16 cellular contexts compared by ENCODE assay signal in genomic region chr1:40740039-40740991, GRCh38. TPM values are rescaled to one million over a fixed set of nuclear protein-coding genes. Genes with fewer than 3 reads are reported as not detected.
DNase-seq lines count a peak whose midpoint lies in the region; ATAC-seq and TF ChIP-seq lines count a peak whose summit lies in the region.
"Had no signal": no experiment of that assay in that cellular context is flagged by ENCODE, and none has a peak within 500 bp of the region (broad histone marks: within the 10 kb centered on the region; RNA-seq: fewer than 3 reads in every experiment).

No MANE protein-coding gene starts in this region.

- no peaks in the 10 kb centered on the region for H4K20me1 ChIP-seq in MM.1S (ENCODE audit: insufficient read depth, low read length)

- ATAC-seq in natural killer cell (no peak), aorta (ENCODE audit: low FRiP score) (peak; percentile 39), GM18867 (IDR thresholded peaks at IDR 0.05; ENCODE audit: unreplicated experiment) (no peak)
- no peak for ATAC-seq in natural killer cell treated with Interleukin-12 subunit alpha and Interleukin-12 subunit beta and Interleukin-15 and Interleukin-18, amount 100 ng/mL, for 72 hours
- no peak for ATAC-seq in naive thymus-derived CD8-positive, alpha-beta T cell
- ATAC-seq: lower lobe of right lung had no signal

- H3K4me3 ChIP-seq in esophagus squamous epithelium: no peak overlapping the region
- no peak overlapping the region for H3K4me3 ChIP-seq in aorta (ENCODE audit: low read length in 2 of 2)
- H3K4me3 ChIP-seq in MM.1S (ENCODE audit: low read length): no peak overlapping the region
- H3K4me3 ChIP-seq: GM23248, lower lobe of right lung, SK-N-MC had no signal

- no peak overlapping the region for H3K4me2 ChIP-seq in MM.1S (ENCODE audit: low read depth, low read length)

- no peaks in the 10 kb centered on the region for H3K9me2 ChIP-seq in MM.1S (replicated peaks; ENCODE audit: insufficient read depth, low read length)

- H3K79me2 ChIP-seq in MM.1S (ENCODE audit: low read length): peaks cover 51% of the 10 kb centered on the region

- no peak for TF ChIP-seq POLR2A in esophagus squamous epithelium (IDR thresholded peaks at IDR 0.05)

- TF ChIP-seq CTCF in natural killer cell (IDR thresholded peaks at IDR 0.05): no peak
- no peak for TF ChIP-seq CTCF in esophagus squamous epithelium (IDR thresholded peaks at IDR 0.05)
- TF ChIP-seq CTCF in MM.1S (IDR thresholded peaks at IDR 0.05; ENCODE audit: low read length): no peak

- H3K9ac ChIP-seq in MM.1S (ENCODE audit: low read length): no peak overlapping the region
- H3K9ac ChIP-seq: GM23248 had no signal

- H3K36me3 Mint-ChIP-seq in natural killer cell: peaks cover 16% of the 10 kb centered on the region
- peaks cover 16% of the 10 kb centered on the region for H3K36me3 Mint-ChIP-seq in natural killer cell treated with Interleukin-12 subunit alpha and Interleukin-12 subunit beta and Interleukin-15 and Interleukin-18, amount 100 ng/mL, for 72 hours
- peaks cover 13 to 68% (median 21%) of the 10 kb centered on the region in 3 donors for H3K36me3 Mint-ChIP-seq in naive thymus-derived CD8-positive, alpha-beta T cell

- WGBS in esophagus squamous epithelium, 2 donors: 39 to 48% methylated on average over 6 of the region's 6 CpGs
- 17 to 25% methylated on average over 6 of the region's 6 CpGs for WGBS in aorta, 2 donors

- H3K9me3 ChIP-seq in esophagus squamous epithelium (no peaks in the 10 kb centered on the region), aorta (ENCODE audit: control insufficient read depth, low read length) (no peaks in the 10 kb centered on the region), MM.1S (replicated peaks; ENCODE audit: insufficient read depth, low read length) (no peaks in the 10 kb centered on the region)
- H3K9me3 ChIP-seq: lower lobe of right lung had no signal

- H3K27me3 ChIP-seq in esophagus squamous epithelium (no peaks in the 10 kb centered on the region), aorta (ENCODE audit: control insufficient read depth in 1 of 2, insufficient read depth in 2 of 2, low read length in 1 of 2) (no peaks in the 10 kb centered on the region), MM.1S (replicated peaks; ENCODE audit: insufficient read depth, low read length) (no peaks in the 10 kb centered on the region)

- no peak overlapping the region for H3K4me3 Mint-ChIP-seq in natural killer cell
- no peak overlapping the region for H3K4me3 Mint-ChIP-seq in natural killer cell treated with Interleukin-12 subunit alpha and Interleukin-12 subunit beta and Interleukin-15 and Interleukin-18, amount 100 ng/mL, for 72 hours
- no peak overlapping the region for H3K4me3 Mint-ChIP-seq in naive thymus-derived CD8-positive, alpha-beta T cell

- H3K27ac Mint-ChIP-seq in natural killer cell: peak overlapping the region; percentile 50 to 53
- peak overlapping the region in 1 of 2 donors; percentile 6 for H3K27ac Mint-ChIP-seq in natural killer cell treated with Interleukin-12 subunit alpha and Interleukin-12 subunit beta and Interleukin-15 and Interleukin-18, amount 100 ng/mL, for 72 hours
- H3K27ac Mint-ChIP-seq in naive thymus-derived CD8-positive, alpha-beta T cell: peak overlapping the region in 6 of 10 donors; percentile 22 to 84 (median 54)

- H3K4me1 ChIP-seq in esophagus squamous epithelium (peaks cover 0 to 61% (median 5%) of the 10 kb centered on the region in 3 donors), aorta (ENCODE audit: control insufficient read depth in 1 of 2, insufficient read depth in 2 of 2, low read length in 2 of 2) (no peaks in the 10 kb centered on the region), MM.1S (ENCODE audit: low read length) (no peaks in the 10 kb centered on the region)

- intact Hi-C loops in natural killer cell (cut with micrococcal nuclease): no loop called here
- intact Hi-C loops in esophagus squamous epithelium (cut with DNase I): no loop called here
- intact Hi-C loops in aorta (cut with DNase I): no loop called here

- no peaks in the 10 kb centered on the region for H3K9me3 Mint-ChIP-seq in natural killer cell
- no peaks in the 10 kb centered on the region for H3K9me3 Mint-ChIP-seq in natural killer cell treated with Interleukin-12 subunit alpha and Interleukin-12 subunit beta and Interleukin-15 and Interleukin-18, amount 100 ng/mL, for 72 hours
- no peaks in the 10 kb centered on the region for H3K9me3 Mint-ChIP-seq in naive thymus-derived CD8-positive, alpha-beta T cell

- no peaks in the 10 kb centered on the region for H3F3A ChIP-seq in MM.1S (ENCODE audit: insufficient read depth, low read length)

- H3K36me3 ChIP-seq in esophagus squamous epithelium: peaks cover 0 to 65% (median 10%) of the 10 kb centered on the region in 3 donors
- no peaks in the 10 kb centered on the region for H3K36me3 ChIP-seq in aorta (ENCODE audit: control insufficient read depth in 1 of 2, insufficient read depth in 2 of 2, low read length in 1 of 2)
- 0 out of 2 replicates have a peak, but pooled peaks cover 4% of the 10 kb centered on the region for H3K36me3 ChIP-seq in MM.1S (replicated peaks; ENCODE audit: insufficient read depth, low read length)

- peak overlapping the region in 3 of 4 donors; percentile 27 to 61 (median 51) for H3K27ac ChIP-seq in esophagus squamous epithelium
- H3K27ac ChIP-seq in aorta (ENCODE audit: low read depth in 1 of 2, low read length in 2 of 2): peak overlapping the region; percentile 0 to 32
- H3K27ac ChIP-seq in substantia nigra (ENCODE audit: low read depth, low read length, poor library complexity, severe bottlenecking): no peak overlapping the region
- H3K27ac ChIP-seq in MM.1S (ENCODE audit: low read length): no peak overlapping the region
- H3K27ac ChIP-seq: HL-60, lower lobe of right lung, SK-N-MC had no signal

- DNase-seq in natural killer cell: no peak
- DNase-seq in natural killer cell treated with Interleukin-12 subunit alpha and Interleukin-12 subunit beta and Interleukin-15 and Interleukin-18, amount 100 ng/mL, for 72 hours (ENCODE audit: low spot score): no peak
- DNase-seq in esophagus squamous epithelium (lab: John Stamatoyannopoulos, UW): no peak
- DNase-seq in naive thymus-derived CD8-positive, alpha-beta T cell: no peak
- DNase-seq in aorta: no peak
- no peak for DNase-seq in substantia nigra (lab: John Stamatoyannopoulos, UW)
- DNase-seq in MM.1S: no peak
- DNase-seq: activated CD4-positive, CD25-positive, alpha-beta regulatory T cell treated with anti-CD3 and anti-CD28 coated beads, Interleukin-2, amount 50 U/mL, for 72 hours; amygdala; head of caudate nucleus; lower lobe of right lung; stimulated activated CD4-positive, alpha-beta T cell treated with anti-CD3 and anti-CD28 coated beads, Interleukin-1b, Interleukin-23, amount 100 ng/mL, for 48 hours had no signal

- H3K27me3 Mint-ChIP-seq in natural killer cell (ENCODE audit: low read depth in 2 of 2): no peaks in the 10 kb centered on the region
- H3K27me3 Mint-ChIP-seq in natural killer cell treated with Interleukin-12 subunit alpha and Interleukin-12 subunit beta and Interleukin-15 and Interleukin-18, amount 100 ng/mL, for 72 hours: no peaks in the 10 kb centered on the region
- H3K27me3 Mint-ChIP-seq in naive thymus-derived CD8-positive, alpha-beta T cell: no peaks in the 10 kb centered on the region

- peaks cover 41 to 44% of the 10 kb centered on the region in 2 donors for H3K4me1 Mint-ChIP-seq in natural killer cell
- peaks cover 19% of the 10 kb centered on the region in 2 donors for H3K4me1 Mint-ChIP-seq in natural killer cell treated with Interleukin-12 subunit alpha and Interleukin-12 subunit beta and Interleukin-15 and Interleukin-18, amount 100 ng/mL, for 72 hours (ENCODE audit: low read depth in 2 of 2)
- peaks cover 23 to 69% (median 57%) of the 10 kb centered on the region in 4 donors for H3K4me1 Mint-ChIP-seq in naive thymus-derived CD8-positive, alpha-beta T cell

- H2AFZ ChIP-seq in MM.1S (ENCODE audit: low read length): no peak overlapping the region
- H2AFZ ChIP-seq: GM23248 had no signal

- POLR2A ChIA-PET in naive thymus-derived CD8-positive, alpha-beta T cell (lab: Charles Lee): no interaction called here

RNA-seq across cellular contexts. Expression of gene KCNQ4, which starts 43.3 kb away (rescaled TPM):
- total RNA-seq in natural killer cell: under 1 TPM; 0.14 to 0.45 (median 0.35) TPM
- under 1 TPM; 0.24 to 0.56 TPM for total RNA-seq in natural killer cell treated with Interleukin-12 subunit alpha and Interleukin-12 subunit beta and Interleukin-15 and Interleukin-18, amount 100 ng/mL, for 72 hours
- 1 to 10 TPM in 1 of 4 donors, under 1 TPM in 3; 0.50 to 2.1 (median 0.81) TPM for total RNA-seq in esophagus squamous epithelium
- total RNA-seq in naive thymus-derived CD8-positive, alpha-beta T cell: under 1 TPM; 0.18 to 0.25 TPM
- under 1 TPM; 0.08 to 0.17 (median 0.08) TPM for polyA plus RNA-seq in naive thymus-derived CD8-positive, alpha-beta T cell
- 1 to 10 TPM; 7.2 to 8.7 TPM for total RNA-seq in aorta
- 10 to 100 TPM in 1 of 2 donors, under 1 TPM in 1; 0.88 to 10.0 TPM for polyA plus RNA-seq in aorta
- total RNA-seq: GM23248 had no signal
- polyA plus RNA-seq: GM23248 had no signal

RNA-seq across cellular contexts. Expression of gene NFYC, which starts 48.8 kb away (rescaled TPM):
- total RNA-seq in natural killer cell (10 to 100 TPM; 38.7 to 60.4 (median 48.5) TPM), esophagus squamous epithelium (10 to 100 TPM; 39.9 to 43.3 (median 41.8) TPM), aorta (10 to 100 TPM; 39.1 to 56.4 TPM)
- 10 to 100 TPM; 56.7 to 80.3 TPM for total RNA-seq in natural killer cell treated with Interleukin-12 subunit alpha and Interleukin-12 subunit beta and Interleukin-15 and Interleukin-18, amount 100 ng/mL, for 72 hours
- 10 to 100 TPM; 65.8 to 67.2 TPM for total RNA-seq in naive thymus-derived CD8-positive, alpha-beta T cell
- 10 to 100 TPM; 32.5 to 46.9 (median 33.3) TPM for polyA plus RNA-seq in naive thymus-derived CD8-positive, alpha-beta T cell
- 10 to 100 TPM; 21.3 to 36.2 TPM for polyA plus RNA-seq in aorta

Comparison
In these comparisons a context has a peak if more than half of its experiments do, and no peak if none do; other contexts are left out.
1. H3K27ac ChIP-seq: peak in esophagus squamous epithelium (3 of 4) and aorta (2 of 2); none in substantia nigra (single experiment) and MM.1S (single experiment).